In the genomic region with DNA sequence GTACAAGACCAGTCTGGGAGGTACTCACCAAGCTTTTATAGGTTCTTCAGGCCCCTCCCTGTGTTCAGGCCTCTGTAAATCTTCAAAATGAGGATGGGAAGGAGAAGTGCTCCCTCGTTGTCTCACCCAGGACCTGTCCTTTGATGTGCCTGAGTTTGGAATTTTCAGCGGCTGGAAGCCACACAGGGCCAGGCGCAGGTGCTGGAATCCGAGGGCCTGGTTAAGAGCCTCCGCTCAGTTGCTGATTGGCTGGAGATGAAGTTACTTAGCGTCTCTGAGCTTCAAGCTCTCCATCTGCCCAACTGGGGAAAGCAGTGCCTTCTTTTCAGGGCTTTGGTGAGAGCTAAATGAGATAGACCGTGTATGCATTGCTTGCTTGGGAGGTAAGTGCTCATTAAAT, we compare ENCODE assay signal across 20 cellular contexts. TPM values are rescaled to one million over a fixed set of nuclear protein-coding genes. Genes with fewer than 3 reads are reported as not detected.
"Had no signal": no experiment of that assay in that cellular context is flagged by ENCODE, and none has a peak within 500 bp of the region (broad histone marks: within the 10 kb centered on the region; RNA-seq: fewer than 3 reads in every experiment).

No MANE protein-coding gene starts in this region.

- H3K4me1 ChIP-seq: gastrocnemius medialis, heart left ventricle, left lung, right atrium auricular region had no signal

- H3K9me3 ChIP-seq: gastrocnemius medialis, left lung, right atrium auricular region had no signal

- H3K27ac Mint-ChIP-seq: activated CD4-positive, alpha-beta T cell treated with anti-CD3 and anti-CD28 coated beads for 36 hours; activated CD8-positive, alpha-beta T cell treated with anti-CD3 and anti-CD28 coated beads for 36 hours; activated naive CD8-positive, alpha-beta T cell treated with anti-CD3 and anti-CD28 coated beads, Interleukin-2, amount 10 ng/mL, durations not matched to agents 7 days and 5 days; progenitor cell of endocrine pancreas; stimulated activated naive CD8-positive, alpha-beta T cell treated with anti-CD3 and anti-CD28 coated beads, Interleukin-15, amount 100 ng/mL, for 72 hours had no signal

- H3K27me3 Mint-ChIP-seq: activated CD4-positive, alpha-beta T cell treated with anti-CD3 and anti-CD28 coated beads for 36 hours; stimulated activated naive CD8-positive, alpha-beta T cell treated with anti-CD3 and anti-CD28 coated beads, Interleukin-15, amount 100 ng/mL, for 72 hours had no signal

- H3K27ac ChIP-seq: gastrocnemius medialis, heart left ventricle, left lung, right atrium auricular region, SK-N-MC had no signal

- DNase-seq: activated CD4-positive, alpha-beta T cell treated with anti-CD3 and anti-CD28 coated beads for 36 hours; activated CD8-positive, alpha-beta T cell treated with anti-CD3 and anti-CD28 coated beads for 36 hours; activated gamma-delta T cell treated with Interleukin-2 at 50 U/mL for 16 hours; activated T-cell treated with anti-CD3 and anti-CD28 coated beads, Interleukin-2, amount 50 U/mL, for 4 hours; gastrocnemius medialis; heart left ventricle; left lung; mammary epithelial cell; naive B cell; small intestine; stimulated activated naive CD8-positive, alpha-beta T cell treated with anti-CD3 and anti-CD28 coated beads, Interleukin-15, amount 100 ng/mL, for 72 hours; T1000 had no signal

- H3K36me3 ChIP-seq: gastrocnemius medialis, heart left ventricle, left lung, right atrium auricular region had no signal

- H3K36me3 Mint-ChIP-seq: activated naive CD8-positive, alpha-beta T cell treated with anti-CD3 and anti-CD28 coated beads, Interleukin-2, amount 10 ng/mL, durations not matched to agents 7 days and 5 days; naive B cell had no signal

- H3K27me3 ChIP-seq: gastrocnemius medialis, left lung, right atrium auricular region had no signal

- H3K4me1 Mint-ChIP-seq: activated CD4-positive, alpha-beta T cell treated with anti-CD3 and anti-CD28 coated beads for 36 hours; activated naive CD8-positive, alpha-beta T cell treated with anti-CD3 and anti-CD28 coated beads, Interleukin-2, amount 10 ng/mL, durations not matched to agents 7 days and 5 days; naive B cell; stimulated activated naive CD8-positive, alpha-beta T cell treated with anti-CD3 and anti-CD28 coated beads, Interleukin-15, amount 100 ng/mL, for 72 hours had no signal

- H3K4me3 Mint-ChIP-seq: activated CD4-positive, alpha-beta T cell treated with anti-CD3 and anti-CD28 coated beads for 36 hours; activated CD8-positive, alpha-beta T cell treated with anti-CD3 and anti-CD28 coated beads for 36 hours; activated naive CD8-positive, alpha-beta T cell treated with anti-CD3 and anti-CD28 coated beads, Interleukin-2, amount 10 ng/mL, durations not matched to agents 7 days and 5 days; activated T-cell treated with anti-CD3 and anti-CD28 coated beads, Interleukin-2, amount 50 U/mL, for 4 hours; naive B cell; stimulated activated naive CD8-positive, alpha-beta T cell treated with anti-CD3 and anti-CD28 coated beads, Interleukin-15, amount 100 ng/mL, for 72 hours had no signal

- ATAC-seq: activated CD4-positive, alpha-beta T cell treated with anti-CD3 and anti-CD28 coated beads for 36 hours; activated CD8-positive, alpha-beta T cell treated with anti-CD3 and anti-CD28 coated beads for 36 hours; activated T-cell treated with anti-CD3 and anti-CD28 coated beads, Interleukin-2, amount 50 U/mL, for 4 hours; gastrocnemius medialis; heart left ventricle; left lung; stimulated activated naive CD8-positive, alpha-beta T cell treated with anti-CD3 and anti-CD28 coated beads, Interleukin-15, amount 100 ng/mL, for 72 hours had no signal

- H3K9me3 Mint-ChIP-seq: activated CD8-positive, alpha-beta T cell treated with anti-CD3 and anti-CD28 coated beads for 36 hours; activated naive CD8-positive, alpha-beta T cell treated with anti-CD3 and anti-CD28 coated beads, Interleukin-2, amount 10 ng/mL, durations not matched to agents 7 days and 5 days; activated T-cell treated with anti-CD3 and anti-CD28 coated beads, Interleukin-2, amount 50 U/mL, for 4 hours; stimulated activated naive CD8-positive, alpha-beta T cell treated with anti-CD3 and anti-CD28 coated beads, Interleukin-15, amount 100 ng/mL, for 72 hours had no signal

- H3K4me3 ChIP-seq: gastrocnemius medialis, heart left ventricle, left lung, right atrium auricular region, SK-N-MC had no signal

RNA-seq across cellular contexts. Expression of a gene that starts 46.2 kb away (rescaled TPM):
- total RNA-seq: activated CD4-positive, alpha-beta T cell treated with anti-CD3 and anti-CD28 coated beads for 36 hours; activated CD8-positive, alpha-beta T cell treated with anti-CD3 and anti-CD28 coated beads for 36 hours; activated naive CD8-positive, alpha-beta T cell treated with anti-CD3 and anti-CD28 coated beads, Interleukin-2, amount 10 ng/mL, durations not matched to agents 7 days and 5 days; activated T-cell treated with anti-CD3 and anti-CD28 coated beads, Interleukin-2, amount 50 U/mL, for 4 hours; dermis microvascular lymphatic vessel endothelial cell; epithelial cell of proximal tubule; gastrocnemius medialis; mononuclear cell; progenitor cell of endocrine pancreas; right atrium auricular region; temporal lobe had no signal
- polyA plus RNA-seq: heart left ventricle had no signal
